In the genomic region with DNA sequence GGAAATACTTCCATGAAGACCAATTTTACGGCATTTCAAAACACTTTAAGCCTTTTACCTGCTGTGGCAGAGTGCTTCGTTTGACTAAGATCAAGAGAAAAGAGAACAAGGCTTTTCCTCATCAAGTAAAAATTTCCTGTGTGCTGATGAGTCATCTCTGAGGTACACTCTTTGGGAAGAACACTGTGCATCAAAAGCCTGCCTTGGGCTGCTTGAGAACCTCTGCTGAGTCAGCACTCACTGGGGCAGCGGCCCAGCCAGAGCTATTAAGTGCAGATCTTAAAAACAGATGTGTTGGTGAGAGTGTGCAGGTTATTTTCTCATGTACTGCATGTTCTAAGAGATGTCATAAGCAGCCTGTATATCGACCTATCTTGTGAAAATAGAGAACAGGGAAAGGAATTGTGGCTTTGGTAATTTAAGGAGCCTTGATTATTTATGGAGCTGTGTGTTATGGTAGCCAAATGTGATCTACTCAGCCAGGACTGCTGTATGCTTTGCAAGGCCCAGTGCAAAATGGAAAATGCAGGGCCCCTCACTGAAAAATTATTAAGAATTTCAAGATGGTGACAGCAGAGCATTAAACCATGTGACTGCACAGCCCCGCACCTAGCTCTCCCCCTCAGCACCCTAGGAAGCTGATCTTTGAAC, we compare ENCODE assay signal across 1 cellular context.
A peak's percentile ranks its signal among the peaks of the same experiment; 100 is the strongest.
TF ChIP-seq lines count a peak whose summit lies in the region.

No MANE protein-coding gene starts in this region.

TF ChIP-seq in IMR-90, 13 proteins besides CTCF, POLR2A, EP300 and RAD21:
- TF ChIP-seq FOS (IDR thresholded peaks at IDR 0.05; ENCODE audit: low read depth, low read length): peak; percentile 90
- no peak for TF ChIP-seq MXI1 (IDR thresholded peaks at IDR 0.05; ENCODE audit: borderline replicate concordance, low read depth, low read length)
- TF ChIP-seq BHLHE40 (IDR thresholded peaks at IDR 0.05; ENCODE audit: low read depth, low read length): peak; percentile 46; the same call in 1 of the 2 replicates
- peak; percentile 100 for TF ChIP-seq MAFK (IDR thresholded peaks at IDR 0.05; ENCODE audit: low read depth, low read length)
- TF ChIP-seq NFE2L2 (IDR thresholded peaks at IDR 0.05; ENCODE audit: low read depth, low read length): peak; percentile 32
